ENCODE assay signal across 1 cellular context in the genomic region with DNA sequence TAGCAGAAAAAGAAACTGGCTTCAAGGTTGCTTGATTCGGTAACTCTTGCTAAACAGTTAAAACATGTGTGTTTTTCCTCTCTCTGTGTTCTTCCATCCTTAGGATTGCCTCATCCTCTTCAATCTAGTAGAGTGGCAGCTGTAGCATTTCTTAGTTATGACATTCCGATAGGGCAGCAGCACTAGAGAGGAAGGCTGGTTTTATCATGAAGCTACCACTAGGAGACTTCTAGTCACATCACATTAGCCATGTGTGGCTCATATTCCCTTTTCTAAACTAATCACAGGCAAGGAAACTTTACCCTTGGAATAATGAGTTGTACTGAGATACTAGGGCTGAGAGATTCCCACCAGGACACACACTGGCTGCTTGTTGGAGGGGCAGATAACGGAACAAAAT.
TF ChIP-seq lines count a peak whose summit lies in the region.

No MANE protein-coding gene starts in this region.

TF ChIP-seq in H1, 55 proteins besides CTCF, POLR2A, EP300 and RAD21:
- TF ChIP-seq CREB1 (IDR thresholded peaks at IDR 0.05) = no peak
- no peak for TF ChIP-seq JUND (IDR thresholded peaks at IDR 0.05; ENCODE audit: low read length)
- TF ChIP-seq MAFK (IDR thresholded peaks at IDR 0.05; ENCODE audit: low read depth, low read length) = no peak
- TF ChIP-seq TCF12 (IDR thresholded peaks at IDR 0.05; ENCODE audit: low read depth, low read length) = no peak
